ENCODE assay signal across 14 cellular contexts in genomic region chr1:150397392-150398032, GRCh38. TPM values are rescaled to one million over a fixed set of nuclear protein-coding genes. Genes with fewer than 3 reads are reported as not detected.
A peak's percentile ranks its signal among the peaks of the same experiment; 100 is the strongest.
DNase-seq lines count a peak whose midpoint lies in the region; ATAC-seq and TF ChIP-seq lines count a peak whose summit lies in the region.
"Had no signal": no experiment of that assay in that cellular context is flagged by ENCODE, and none has a peak within 500 bp of the region (broad histone marks: within the 10 kb centered on the region; RNA-seq: fewer than 3 reads in every experiment).

No MANE protein-coding gene starts in this region.

- H3K56ac ChIP-seq in IMR-90 (ENCODE audit: extremely low read depth, insufficient read depth, low read length) = no peak overlapping the region

- in situ Hi-C loops in IMR-90 (cut with MboI; ENCODE audit: low sequenced_read_pairs) = no loop called here

- no peaks in the 10 kb centered on the region for H3K9me2 ChIP-seq in PC-9 (ENCODE audit: insufficient read depth)

- 0 out of 2 replicates have a peak, but pooled peaks cover 3% of the 10 kb centered on the region for H3K36me3 ChIP-seq in IMR-90 (ENCODE audit: control insufficient read depth, insufficient read depth, low read length)
- no peaks in the 10 kb centered on the region for H3K36me3 ChIP-seq in PC-9 (ENCODE audit: low read depth)
- H3K36me3 ChIP-seq: HAP-1 had no signal

- H2AFZ ChIP-seq in IMR-90 (replicated peaks; ENCODE audit: low read length, poor library complexity) (no peak overlapping the region), PC-9 (no peak overlapping the region)

- no peak for ATAC-seq in activated naive CD8-positive, alpha-beta T cell treated with anti-CD3 and anti-CD28 coated beads, Interleukin-2, amount 50 U/mL, for 24 hours
- ATAC-seq in IMR-90 (ENCODE audit: low read depth) (no peak), memory B cell (ENCODE audit: low read depth) (no peak)
- ATAC-seq: A549 had no signal

- H3K9me3 ChIP-seq in IMR-90 (ENCODE audit: control insufficient read depth, insufficient read depth, low read length) (no peaks in the 10 kb centered on the region), PC-9 (ENCODE audit: insufficient read depth, low read depth) (no peaks in the 10 kb centered on the region)
- H3K9me3 ChIP-seq: A549 had no signal

- H3K18ac ChIP-seq in IMR-90 (ENCODE audit: low read depth, low read length) = no peak overlapping the region

- no peak for TF ChIP-seq POLR2A in IMR-90 (IDR thresholded peaks at IDR 0.05; ENCODE audit: low read depth, low read length)

- POLR2A ChIA-PET in IMR-90 (lab: Charles Lee; ENCODE audit: unreplicated experiment) = no interaction called here
- POLR2A ChIA-PET in PC-9 (lab: Charles Lee; ENCODE audit: unreplicated experiment) = no interaction called here

- WGBS in IMR-90 (ENCODE audit: extremely low coverage in 2 of 2, insufficient read length in 1 of 2), 2 experiments = no CpG with 5 or more reads among the region's 6 CpGs

- peaks cover 25% of the 10 kb centered on the region for H4K20me1 ChIP-seq in IMR-90 (ENCODE audit: insufficient read depth, low read length)
- H4K20me1 ChIP-seq in PC-9 (ENCODE audit: insufficient read depth) = peaks cover 22% of the 10 kb centered on the region

- no peaks in the 10 kb centered on the region for H3K27me3 Mint-ChIP-seq in activated naive CD8-positive, alpha-beta T cell
- no peaks in the 10 kb centered on the region for H3K27me3 Mint-ChIP-seq in activated naive CD8-positive, alpha-beta T cell treated with anti-CD3 and anti-CD28 coated beads, Interleukin-2, amount 50 U/mL, for 24 hours
- H3K27me3 Mint-ChIP-seq in memory B cell (no peaks in the 10 kb centered on the region), type B pancreatic cell (no peaks in the 10 kb centered on the region)
- H3K27me3 Mint-ChIP-seq: IgD-negative memory B cell had no signal

- 0 out of 2 replicates have a peak, but pooled peaks cover 3% of the 10 kb centered on the region for H3K9me1 ChIP-seq in IMR-90 (ENCODE audit: insufficient read depth, low read length)

- TF ChIP-seq CTCF in IMR-90 (conservative IDR thresholded peaks at IDR 0.05; ENCODE audit: low read depth, low read length) = no peak
- TF ChIP-seq CTCF in PC-9 (conservative IDR thresholded peaks at IDR 0.05) = no peak
- TF ChIP-seq CTCF in type B pancreatic cell (conservative IDR thresholded peaks at IDR 0.05) = no peak

- peaks cover 17% of the 10 kb centered on the region for H3K36me3 Mint-ChIP-seq in activated naive CD8-positive, alpha-beta T cell
- peaks cover 14% of the 10 kb centered on the region for H3K36me3 Mint-ChIP-seq in activated naive CD8-positive, alpha-beta T cell treated with anti-CD3 and anti-CD28 coated beads, Interleukin-2, amount 50 U/mL, for 24 hours (ENCODE audit: low read depth)
- H3K36me3 Mint-ChIP-seq in memory B cell (peaks cover 33% of the 10 kb centered on the region), type B pancreatic cell (peaks cover 27% of the 10 kb centered on the region)

- no peaks in the 10 kb centered on the region for H3K4me1 ChIP-seq in IMR-90 (ENCODE audit: control insufficient read depth, insufficient read depth, low read length)
- no peaks in the 10 kb centered on the region for H3K4me1 ChIP-seq in PC-9 (replicated peaks; ENCODE audit: insufficient read depth)
- H3K4me1 ChIP-seq: A549, BLaER1, HAP-1 had no signal

- no peak overlapping the region for H3K9ac ChIP-seq in IMR-90 (ENCODE audit: low read depth, low read length)
- H3K9ac ChIP-seq: BLaER1 had no signal

- peaks cover 4% of the 10 kb centered on the region; the same call in 1 of the 2 replicates for H3F3A ChIP-seq in PC-9 (ENCODE audit: insufficient read depth, low read depth)

- peaks cover 44% of the 10 kb centered on the region for H3K4me1 Mint-ChIP-seq in activated naive CD8-positive, alpha-beta T cell (ENCODE audit: low read depth)
- H3K4me1 Mint-ChIP-seq in activated naive CD8-positive, alpha-beta T cell treated with anti-CD3 and anti-CD28 coated beads, Interleukin-2, amount 50 U/mL, for 24 hours = peaks cover 19% of the 10 kb centered on the region
- peaks cover 21% of the 10 kb centered on the region for H3K4me1 Mint-ChIP-seq in memory B cell
- no peaks in the 10 kb centered on the region for H3K4me1 Mint-ChIP-seq in type B pancreatic cell (ENCODE audit: unreplicated experiment)

- H3K27me3 ChIP-seq in IMR-90 (ENCODE audit: control insufficient read depth, insufficient read depth, low read length) (no peaks in the 10 kb centered on the region), PC-9 (ENCODE audit: insufficient read depth, low read depth) (no peaks in the 10 kb centered on the region)
- H3K27me3 ChIP-seq: BLaER1 had no signal

- H3K14ac ChIP-seq in IMR-90 (replicated peaks; ENCODE audit: low read depth, low read length) = no peak overlapping the region

- no peak overlapping the region for H2AK9ac ChIP-seq in IMR-90 (replicated peaks; ENCODE audit: low read depth, low read length, poor library complexity)

- no peak overlapping the region for H2AK5ac ChIP-seq in IMR-90 (ENCODE audit: low read depth, low read length)

- peaks cover 87% of the 10 kb centered on the region for H3K79me2 ChIP-seq in PC-9 (ENCODE audit: low read depth)

- no peak for DNase-seq in activated naive CD8-positive, alpha-beta T cell treated with anti-CD3 and anti-CD28 coated beads, Interleukin-2, amount 50 U/mL, for 24 hours
- DNase-seq in IMR-90 (no peak), PC-9 (no peak), memory B cell (ENCODE audit: low spot score in 2 of 2) (no peak), GM19238 (ENCODE audit: insufficient read length, low spot score) (no peak), type B pancreatic cell (ENCODE audit: extremely low spot score, unreplicated experiment) (no peak)
- DNase-seq: DMS53, GF-D8 had no signal

- H3K27ac ChIP-seq in IMR-90 (ENCODE audit: insufficient read depth, low read length) (no peak overlapping the region), PC-9 (0 out of 2 replicates have a peak overlapping the region, but pooled peaks have one; percentile 16)
- H3K27ac ChIP-seq: A549, BLaER1, HL-60 had no signal

- peak overlapping the region; percentile 41 for H3K27ac Mint-ChIP-seq in activated naive CD8-positive, alpha-beta T cell
- no peak overlapping the region for H3K27ac Mint-ChIP-seq in activated naive CD8-positive, alpha-beta T cell treated with anti-CD3 and anti-CD28 coated beads, Interleukin-2, amount 50 U/mL, for 24 hours
- H3K27ac Mint-ChIP-seq in memory B cell = peak overlapping the region; percentile 45
- no peak overlapping the region for H3K27ac Mint-ChIP-seq in type B pancreatic cell

- H2BK20ac ChIP-seq in IMR-90 (ENCODE audit: low read depth, low read length) = no peak overlapping the region

- no TSS peak for BruUV-seq in IMR-90 (replicated peaks; lab: Mats Ljungman, UMichigan)
- no TSS peak for BruUV-seq in PC-9 (replicated peaks; lab: Mats Ljungman, UMichigan)

- H3K23ac ChIP-seq in IMR-90 (ENCODE audit: low read depth, low read length) = no peak overlapping the region

- no peak overlapping the region for H2BK120ac ChIP-seq in IMR-90 (ENCODE audit: low read depth, low read length)

- dilution Hi-C loops in IMR-90 (cut with HindIII; ENCODE audit: low sequenced_read_pairs, unreplicated experiment) = no loop called here

- no peak overlapping the region for H4K8ac ChIP-seq in IMR-90 (ENCODE audit: low read depth in 2 of 2, low read length in 2 of 2)

- intact Hi-C loops in IMR-90 (cut with micrococcal nuclease) = no loop called here
- intact Hi-C loops in PC-9 (cut with micrococcal nuclease; ENCODE audit: unreplicated experiment) = no loop called here

- H4K5ac ChIP-seq in IMR-90 (ENCODE audit: low read depth, low read length) = no peak overlapping the region

- CTCF ChIA-PET in IMR-90 (lab: Yijun Ruan, JAX) = interaction anchor here (0.6 kb wide), 1 partner anchor 36 kb away, joined by 3 read pairs; no protein-coding TSS in a partner anchor
- CTCF ChIA-PET in PC-9 (lab: Charles Lee) = no interaction called here

- H4K91ac ChIP-seq in IMR-90 (ENCODE audit: insufficient read depth, low read depth, low read length) = no peak overlapping the region

- no peak overlapping the region for H2BK15ac ChIP-seq in IMR-90 (ENCODE audit: low read depth, low read length)

- no peak overlapping the region for H3K4ac ChIP-seq in IMR-90 (ENCODE audit: low read depth, low read length)

- H3K79me1 ChIP-seq in IMR-90 (ENCODE audit: low read depth in 1 of 2, low read length in 2 of 2) = peaks cover 17 to 49% of the 10 kb centered on the region in 2 experiments

- H2BK5ac ChIP-seq in IMR-90 (ENCODE audit: low read depth, low read length, poor library complexity, severe bottlenecking) = no peak overlapping the region

- H3K4me2 ChIP-seq in IMR-90 (ENCODE audit: low read depth, low read length) = no peak overlapping the region
- H3K4me2 ChIP-seq in PC-9 = no peak overlapping the region
- H3K4me2 ChIP-seq: A549, BLaER1 had no signal

- no peak for TF ChIP-seq RAD21 in IMR-90 (IDR thresholded peaks at IDR 0.05; ENCODE audit: low read length)

- H3K9me3 Mint-ChIP-seq in activated naive CD8-positive, alpha-beta T cell (ENCODE audit: low read depth) = no peaks in the 10 kb centered on the region
- no peaks in the 10 kb centered on the region for H3K9me3 Mint-ChIP-seq in activated naive CD8-positive, alpha-beta T cell treated with anti-CD3 and anti-CD28 coated beads, Interleukin-2, amount 50 U/mL, for 24 hours
- H3K9me3 Mint-ChIP-seq in memory B cell (peaks cover 2% of the 10 kb centered on the region), type B pancreatic cell (peaks cover 13% of the 10 kb centered on the region)

- H3K4me3 Mint-ChIP-seq in activated naive CD8-positive, alpha-beta T cell = no peak overlapping the region
- no peak overlapping the region for H3K4me3 Mint-ChIP-seq in activated naive CD8-positive, alpha-beta T cell treated with anti-CD3 and anti-CD28 coated beads, Interleukin-2, amount 50 U/mL, for 24 hours
- no peak overlapping the region for H3K4me3 Mint-ChIP-seq in memory B cell
- H3K4me3 Mint-ChIP-seq in type B pancreatic cell = no peak overlapping the region

- no peak overlapping the region for H3K4me3 ChIP-seq in IMR-90 (ENCODE audit: insufficient read depth, low read depth, low read length)
- no peak overlapping the region for H3K4me3 ChIP-seq in PC-9
- H3K4me3 ChIP-seq: A549, BLaER1, HAP-1 had no signal

TF ChIP-seq in IMR-90, 13 proteins besides CTCF, POLR2A, EP300 and RAD21:
- TF ChIP-seq CEBPB (IDR thresholded peaks at IDR 0.05; ENCODE audit: low read depth, low read length) = 0 out of 2 replicates have a peak, but pooled peaks have one; percentile 8
- TF ChIP-seq MAFK (IDR thresholded peaks at IDR 0.05; ENCODE audit: low read depth, low read length) = no peak
- TF ChIP-seq RFX5 (IDR thresholded peaks at IDR 0.05; ENCODE audit: low read depth, low read length) = no peak
- TF ChIP-seq CHD1 (IDR thresholded peaks at IDR 0.05; ENCODE audit: low read depth, low read length) = no peak

RNA-seq across cellular contexts. Expression of gene RPRD2, which starts 33.6 kb away (rescaled TPM):
- total RNA-seq in IMR-90 (2012; rRNA removed) (3.9 and 5.3 TPM in 2 replicates), PC-9 (2021) (24.3 and 36.2 TPM in 2 replicates), type B pancreatic cell (ENCODE audit: low replicate concordance) (30.9 and 37.8 TPM in 2 replicates)
- polyA plus RNA-seq in IMR-90 (2012; rRNA removed) = 11.6 and 13.9 TPM in 2 replicates
- 3.2 and 5.2 TPM in 2 replicates for polyA plus RNA-seq in IMR-90 (2012; cell fraction: cytosol; rRNA removed)
- polyA plus RNA-seq in IMR-90 (2012; cell fraction: nucleus; rRNA removed; ENCODE audit: low replicate concordance) = 6.9 and 11.9 TPM in 2 replicates

Comparison
In these comparisons a context has a peak if more than half of its experiments do, and no peak if none do; other contexts are left out.
1. H3K27ac Mint-ChIP-seq: peak in activated naive CD8-positive, alpha-beta T cell (single experiment) and memory B cell (single experiment); none in activated naive CD8-positive, alpha-beta T cell treated with anti-CD3 and anti-CD28 coated beads, Interleukin-2, amount 50 U/mL, for 24 hours (single experiment) and type B pancreatic cell (single experiment).